8 cellular contexts compared by ENCODE assay signal in the genomic region with DNA sequence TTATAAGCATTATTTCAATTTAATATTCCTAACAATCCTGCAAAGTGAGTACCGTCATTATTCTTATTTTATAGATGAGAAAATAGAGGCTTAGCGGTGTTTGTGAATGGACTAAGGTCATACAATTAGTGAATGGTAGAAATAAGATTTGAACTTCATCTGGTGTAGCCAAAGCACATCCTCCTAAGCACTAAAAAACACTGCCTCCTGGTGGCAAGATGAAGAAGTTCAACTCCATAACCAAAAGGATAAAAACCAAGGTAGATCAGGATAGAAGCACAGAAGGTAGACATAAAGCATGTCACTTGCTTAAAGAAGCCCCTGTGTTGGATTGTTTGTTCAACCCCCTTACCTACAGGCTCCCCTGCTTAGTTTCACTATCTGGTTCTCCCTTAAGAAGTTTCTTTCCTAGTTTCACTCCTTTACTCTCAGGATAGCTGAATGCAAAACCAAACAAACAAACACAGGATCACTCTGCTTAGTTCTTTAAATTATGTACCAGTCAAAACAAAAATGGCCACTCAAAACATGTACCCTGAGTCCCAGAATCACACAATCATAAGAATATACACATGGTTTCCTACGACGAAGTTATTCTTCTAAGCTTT. TPM values are rescaled to one million over a fixed set of nuclear protein-coding genes. Genes with fewer than 3 reads are reported as not detected.
DNase-seq lines count a peak whose midpoint lies in the region; ATAC-seq, FAIRE-seq and TF ChIP-seq lines count a peak whose summit lies in the region.

No MANE protein-coding gene starts in this region.

- FAIRE-seq in GM18507 (lab: Jason Lieb, UNC): peak; percentile 76

- no peak overlapping the region for H3K27ac ChIP-seq in OCI-LY1 (ENCODE audit: low read depth, low read length, poor library complexity, severe bottlenecking)

- TF ChIP-seq CTCF in AG09319 (IDR thresholded peaks at IDR 0.05; ENCODE audit: low read depth, low read length) (peak; percentile 15), OCI-LY1 (IDR thresholded peaks at IDR 0.05; ENCODE audit: low read length) (peak; percentile 76), fibroblast of the aortic adventitia (IDR thresholded peaks at IDR 0.05; ENCODE audit: insufficient read depth, low read length) (peak; percentile 47)

- no peak for ATAC-seq in HG03108 (IDR thresholded peaks at IDR 0.05; ENCODE audit: unreplicated experiment)

- H3K9me3 ChIP-seq in OCI-LY1 (ENCODE audit: low read length): no peaks in the 10 kb centered on the region

- no peaks in the 10 kb centered on the region for H3K27me3 ChIP-seq in OCI-LY1 (ENCODE audit: insufficient read depth, low read length)

- no peak overlapping the region for H2AFZ ChIP-seq in OCI-LY1 (ENCODE audit: low read length)

- no peak for DNase-seq in AG09319 (ENCODE audit: extremely low read depth, low read depth)
- no peak for DNase-seq in GM18507 (ENCODE audit: extremely low spot score, insufficient read length, low read depth)
- no peak for DNase-seq in fibroblast of the aortic adventitia (ENCODE audit: low read depth)
- no peak for DNase-seq in stimulated activated CD4-positive, alpha-beta T cell treated with anti-CD3 and anti-CD28 coated beads, Interleukin-12 subunit alpha, Interleukin-12 subunit beta, amount 100 ng/mL, for 4 hours
- no peak for DNase-seq in NCI-H2196 (lab: John Stamatoyannopoulos, UW; ENCODE audit: unreplicated experiment)
- DNase-seq in NCI-H2029 treated with DMSO at 0.1 percent for 48 hours (lab: John Stamatoyannopoulos, UW): no peak

- H3K9me2 ChIP-seq in OCI-LY1 (ENCODE audit: low read depth, low read length): no peaks in the 10 kb centered on the region

- H3K36me3 ChIP-seq in OCI-LY1 (ENCODE audit: insufficient read depth, low read length): no peaks in the 10 kb centered on the region

- H3K9ac ChIP-seq in OCI-LY1 (ENCODE audit: low read length): no peak overlapping the region

- H3K4me1 ChIP-seq in OCI-LY1 (ENCODE audit: insufficient read depth, low read length, severe bottlenecking): peaks cover 13% of the 10 kb centered on the region

- H3K79me2 ChIP-seq in OCI-LY1 (ENCODE audit: insufficient read depth, low read length): no peaks in the 10 kb centered on the region

- no peak overlapping the region for H3K4me2 ChIP-seq in OCI-LY1 (ENCODE audit: low read length)

- no peaks in the 10 kb centered on the region for H4K20me1 ChIP-seq in OCI-LY1 (ENCODE audit: insufficient read depth, low read length)

- H3K4me3 ChIP-seq in OCI-LY1 (ENCODE audit: low read depth, low read length, poor library complexity, severe bottlenecking) (no peak overlapping the region), fibroblast of the aortic adventitia (ENCODE audit: low read depth, low read length) (no peak overlapping the region)

- H3F3A ChIP-seq in OCI-LY1 (ENCODE audit: insufficient read depth, low read length): no peaks in the 10 kb centered on the region

RNA-seq across cellular contexts. Expression of a gene that starts 12.7 kb away (rescaled TPM):
- total RNA-seq in fibroblast of the aortic adventitia (ENCODE audit: low replicate concordance): not detected in 2 replicates

Comparison
In these comparisons a context has a peak if more than half of its experiments do, and no peak if none do; other contexts are left out.
1. CTCF ChIP-seq: peak in every context shown above with its lines; median percentile 76 in OCI-LY1; 47 in fibroblast of the aortic adventitia; 15 in AG09319.